Comparison of ENCODE assay signal across 17 cellular contexts in genomic region chr10:12376211-12376610, GRCh38. TPM values are rescaled to one million over a fixed set of nuclear protein-coding genes. Genes with fewer than 3 reads are reported as not detected.
DNase-seq lines count a peak whose midpoint lies in the region; ATAC-seq, FAIRE-seq and TF ChIP-seq lines count a peak whose summit lies in the region.
"Had no signal": no experiment of that assay in that cellular context is flagged by ENCODE, and none has a peak within 500 bp of the region (broad histone marks: within the 10 kb centered on the region; RNA-seq: fewer than 3 reads in every experiment).

No MANE protein-coding gene starts in this region.

- H3K27ac ChIP-seq in vagina, result peak overlapping the region; percentile 31

- no peak overlapping the region for H3K4me3 Mint-ChIP-seq in activated naive CD8-positive, alpha-beta T cell treated with anti-CD3 and anti-CD28 coated beads, Interleukin-2, amount 10 ng/mL, durations not matched to agents 7 days and 5 days
- no peak overlapping the region for H3K4me3 Mint-ChIP-seq in activated naive CD8-positive, alpha-beta T cell treated with anti-CD3 and anti-CD28 coated beads, Interleukin-2, amount 50 U/mL, for 24 hours
- H3K4me3 Mint-ChIP-seq: CD4-positive, CD25-positive, alpha-beta regulatory T cell; GM23338 had no signal

- FAIRE-seq in GM12892 (lab: Jason Lieb, UNC), result no peak
- FAIRE-seq: H54 had no signal

- peaks cover 10% of the 10 kb centered on the region for H3K4me1 ChIP-seq in vagina
- H3K4me1 ChIP-seq: BE2C had no signal

- POLR2A ChIA-PET in activated naive CD8-positive, alpha-beta T cell treated with anti-CD3 and anti-CD28 coated beads, Interleukin-2, amount 10 ng/mL, durations not matched to agents 7 days and 5 days (lab: Charles Lee), result interaction anchor here (0.6 kb wide), 1 partner anchor 317 kb away, joined by 4 read pairs; no protein-coding TSS in a partner anchor

- no peaks in the 10 kb centered on the region for H3K27me3 ChIP-seq in vagina
- H3K27me3 ChIP-seq: BE2C had no signal

- no peak for TF ChIP-seq POLR2A in vagina (IDR thresholded peaks at IDR 0.05)
- no peak for TF ChIP-seq POLR2A in GM12892 (IDR thresholded peaks at IDR 0.05; ENCODE audit: low read depth, low read length)

- peak; percentile 14 for DNase-seq in activated naive CD8-positive, alpha-beta T cell treated with anti-CD3 and anti-CD28 coated beads, Interleukin-2, amount 10 ng/mL, durations not matched to agents 7 days and 5 days
- no peak for DNase-seq in activated naive CD8-positive, alpha-beta T cell treated with anti-CD3 and anti-CD28 coated beads, Interleukin-2, amount 50 U/mL, for 24 hours
- DNase-seq in mesenteric fat pad (ENCODE audit: low spot score) (peak; percentile 76), vagina (ENCODE audit: extremely low spot score in 2 of 2) (no peak), GM12892 (ENCODE audit: insufficient read length) (no peak), left colon (no peak)
- DNase-seq: BE2C; C1 segment of cervical spinal cord; CD4-positive, CD25-positive, alpha-beta regulatory T cell; DMS153; DMS79; GDM1; HCEC 1CT; KBM-7 had no signal

- no peaks in the 10 kb centered on the region for H3K36me3 ChIP-seq in vagina
- H3K36me3 ChIP-seq: BE2C had no signal

- H3K4me1 Mint-ChIP-seq in activated naive CD8-positive, alpha-beta T cell treated with anti-CD3 and anti-CD28 coated beads, Interleukin-2, amount 10 ng/mL, durations not matched to agents 7 days and 5 days, result no peaks in the 10 kb centered on the region
- H3K4me1 Mint-ChIP-seq in activated naive CD8-positive, alpha-beta T cell treated with anti-CD3 and anti-CD28 coated beads, Interleukin-2, amount 50 U/mL, for 24 hours, result peaks cover 7% of the 10 kb centered on the region
- H3K4me1 Mint-ChIP-seq: GM23338 had no signal

- H3K9me3 Mint-ChIP-seq in activated naive CD8-positive, alpha-beta T cell treated with anti-CD3 and anti-CD28 coated beads, Interleukin-2, amount 10 ng/mL, durations not matched to agents 7 days and 5 days, result no peaks in the 10 kb centered on the region
- H3K9me3 Mint-ChIP-seq in activated naive CD8-positive, alpha-beta T cell treated with anti-CD3 and anti-CD28 coated beads, Interleukin-2, amount 50 U/mL, for 24 hours, result no peaks in the 10 kb centered on the region
- H3K9me3 Mint-ChIP-seq: CD4-positive, CD25-positive, alpha-beta regulatory T cell; GM23338 had no signal

- H3K9me3 ChIP-seq in vagina, result no peaks in the 10 kb centered on the region
- H3K9me3 ChIP-seq: BE2C had no signal

- TF ChIP-seq EP300 in Ishikawa (IDR thresholded peaks at IDR 0.05; ENCODE audit: borderline replicate concordance), result no peak

- ATAC-seq in activated naive CD8-positive, alpha-beta T cell treated with anti-CD3 and anti-CD28 coated beads, Interleukin-2, amount 10 ng/mL, durations not matched to agents 7 days and 5 days (ENCODE audit: low read depth), result no peak
- ATAC-seq in activated naive CD8-positive, alpha-beta T cell treated with anti-CD3 and anti-CD28 coated beads, Interleukin-2, amount 50 U/mL, for 24 hours, result no peak
- no peak for ATAC-seq in left colon
- ATAC-seq: GM23338 had no signal

- no peak overlapping the region for H3K27ac Mint-ChIP-seq in activated naive CD8-positive, alpha-beta T cell treated with anti-CD3 and anti-CD28 coated beads, Interleukin-2, amount 10 ng/mL, durations not matched to agents 7 days and 5 days
- no peak overlapping the region for H3K27ac Mint-ChIP-seq in activated naive CD8-positive, alpha-beta T cell treated with anti-CD3 and anti-CD28 coated beads, Interleukin-2, amount 50 U/mL, for 24 hours
- H3K27ac Mint-ChIP-seq: GM23338 had no signal

- TF ChIP-seq RAD21 in Ishikawa (IDR thresholded peaks at IDR 0.05; ENCODE audit: low read depth), result no peak

- intact Hi-C loops in vagina (cut with DNase I), result no loop called here
- intact Hi-C loops in left colon (cut with DNase I, micrococcal nuclease), result no loop called here

- H3K36me3 Mint-ChIP-seq in activated naive CD8-positive, alpha-beta T cell treated with anti-CD3 and anti-CD28 coated beads, Interleukin-2, amount 10 ng/mL, durations not matched to agents 7 days and 5 days, result no peaks in the 10 kb centered on the region
- H3K36me3 Mint-ChIP-seq in activated naive CD8-positive, alpha-beta T cell treated with anti-CD3 and anti-CD28 coated beads, Interleukin-2, amount 50 U/mL, for 24 hours (ENCODE audit: low read depth), result no peaks in the 10 kb centered on the region

- H3K4me3 ChIP-seq in vagina, result no peak overlapping the region
- H3K4me3 ChIP-seq: GM23338 had no signal

- no peak for TF ChIP-seq CTCF in vagina (IDR thresholded peaks at IDR 0.05)

- H3K27me3 Mint-ChIP-seq in activated naive CD8-positive, alpha-beta T cell treated with anti-CD3 and anti-CD28 coated beads, Interleukin-2, amount 10 ng/mL, durations not matched to agents 7 days and 5 days, result peaks cover 2% of the 10 kb centered on the region
- no peaks in the 10 kb centered on the region for H3K27me3 Mint-ChIP-seq in activated naive CD8-positive, alpha-beta T cell treated with anti-CD3 and anti-CD28 coated beads, Interleukin-2, amount 50 U/mL, for 24 hours
- H3K27me3 Mint-ChIP-seq: CD4-positive, CD25-positive, alpha-beta regulatory T cell had no signal

TF ChIP-seq in Ishikawa, 13 proteins besides CTCF, POLR2A, EP300 and RAD21:
- TF ChIP-seq USF1 (IDR thresholded peaks at IDR 0.05) (0 out of 2 replicates have a peak, but pooled peaks have one; percentile 4), CREB1 (IDR thresholded peaks at IDR 0.05; ENCODE audit: low read depth) (no peak)

RNA-seq across cellular contexts. Expression of gene CAMK1D, which starts 26.9 kb away (rescaled TPM):
- total RNA-seq in activated naive CD8-positive, alpha-beta T cell treated with anti-CD3 and anti-CD28 coated beads, Interleukin-2, amount 10 ng/mL, durations not matched to agents 7 days and 5 days, result 1 to 10 TPM; 7.5 to 9.0 TPM
- total RNA-seq in mesenteric fat pad (16.5 TPM), vagina (12.8 TPM), left colon (10 to 100 TPM; 42.5 to 50.7 TPM)
- polyA plus RNA-seq in GM12892 (2012; ENCODE audit: missing spikeins), result 24.6 TPM

Comparison
In these comparisons a context has a peak if more than half of its experiments do, and no peak if none do; other contexts are left out.
1. DNase-seq: peak in activated naive CD8-positive, alpha-beta T cell treated with anti-CD3 and anti-CD28 coated beads, Interleukin-2, amount 10 ng/mL, durations not matched to agents 7 days and 5 days (single experiment) and mesenteric fat pad (single experiment); none in activated naive CD8-positive, alpha-beta T cell treated with anti-CD3 and anti-CD28 coated beads, Interleukin-2, amount 50 U/mL, for 24 hours (single experiment), vagina (0 of 2), GM12892 (single experiment) and left colon (0 of 2).